In the genomic region with DNA sequence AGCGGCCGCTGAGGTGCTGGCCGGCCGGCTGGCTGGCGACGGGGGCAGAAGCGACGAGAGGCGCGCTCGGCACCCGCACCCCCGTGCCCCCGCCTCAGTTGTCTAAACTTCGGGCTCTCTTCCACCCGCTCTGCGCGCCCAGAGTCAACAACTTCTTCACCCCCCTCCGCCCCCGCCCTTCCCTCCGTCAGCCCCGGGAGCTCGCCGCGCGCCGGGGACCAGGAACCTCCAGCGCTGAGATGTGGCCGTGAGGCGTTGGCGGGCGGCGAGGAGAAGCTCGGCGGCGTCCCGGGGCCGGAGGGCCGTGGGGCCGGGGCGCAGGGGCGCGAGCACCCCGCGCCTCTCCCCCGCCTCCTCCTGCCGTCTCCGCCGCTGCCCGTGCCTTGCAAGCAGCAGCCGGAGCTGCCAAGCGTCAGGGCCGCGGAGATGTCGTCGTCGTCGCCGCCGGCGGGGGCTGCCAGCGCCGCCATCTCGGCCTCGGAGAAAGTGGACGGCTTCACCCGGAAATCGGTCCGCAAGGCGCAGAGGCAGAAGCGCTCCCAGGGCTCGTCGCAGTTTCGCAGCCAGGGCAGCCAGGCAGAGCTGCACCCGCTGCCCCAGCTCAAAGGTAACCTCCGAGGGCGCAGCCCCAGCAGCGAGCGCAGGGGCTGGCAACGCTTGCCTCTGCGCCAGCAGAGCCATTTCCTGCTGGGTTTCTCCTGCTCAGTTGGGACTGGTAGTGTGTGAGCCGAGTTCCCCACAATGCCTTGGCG, we compare ENCODE assay signal across 1 cellular context.
A peak's percentile ranks its signal among the peaks of the same experiment; 100 is the strongest.
TF ChIP-seq lines count a peak whose summit lies in the region.

No MANE protein-coding gene starts in this region.

TF ChIP-seq in HepG2, 621 proteins besides CTCF, POLR2A, EP300 and RAD21 (continued from another document and continues in another):
- TF ChIP-seq, protein P1, sequence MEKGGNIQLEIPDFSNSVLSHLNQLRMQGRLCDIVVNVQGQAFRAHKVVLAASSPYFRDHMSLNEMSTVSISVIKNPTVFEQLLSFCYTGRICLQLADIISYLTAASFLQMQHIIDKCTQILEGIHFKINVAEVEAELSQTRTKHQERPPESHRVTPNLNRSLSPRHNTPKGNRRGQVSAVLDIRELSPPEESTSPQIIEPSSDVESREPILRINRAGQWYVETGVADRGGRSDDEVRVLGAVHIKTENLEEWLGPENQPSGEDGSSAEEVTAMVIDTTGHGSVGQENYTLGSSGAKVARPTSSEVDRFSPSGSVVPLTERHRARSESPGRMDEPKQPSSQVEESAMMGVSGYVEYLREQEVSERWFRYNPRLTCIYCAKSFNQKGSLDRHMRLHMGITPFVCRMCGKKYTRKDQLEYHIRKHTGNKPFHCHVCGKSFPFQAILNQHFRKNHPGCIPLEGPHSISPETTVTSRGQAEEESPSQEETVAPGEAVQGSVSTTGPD (CRISPR knock-in tag; IDR thresholded peaks at IDR 0.05), result no peak
- no peak for TF ChIP-seq RAD51 (IDR thresholded peaks at IDR 0.05; ENCODE audit: borderline replicate concordance)
- TF ChIP-seq MEIS2 (CRISPR knock-in tag; IDR thresholded peaks at IDR 0.05), result peak; percentile 64; the same call in 1 of the 2 replicates
- TF ChIP-seq ERF (CRISPR knock-in tag; IDR thresholded peaks at IDR 0.05), result no peak
- TF ChIP-seq SMARCE1 (IDR thresholded peaks at IDR 0.05; ENCODE audit: borderline replicate concordance), result no peak
- no peak for TF ChIP-seq ZNF232 (CRISPR knock-in tag; IDR thresholded peaks at IDR 0.05; ENCODE audit: borderline replicate concordance)
- TF ChIP-seq, protein P2, sequence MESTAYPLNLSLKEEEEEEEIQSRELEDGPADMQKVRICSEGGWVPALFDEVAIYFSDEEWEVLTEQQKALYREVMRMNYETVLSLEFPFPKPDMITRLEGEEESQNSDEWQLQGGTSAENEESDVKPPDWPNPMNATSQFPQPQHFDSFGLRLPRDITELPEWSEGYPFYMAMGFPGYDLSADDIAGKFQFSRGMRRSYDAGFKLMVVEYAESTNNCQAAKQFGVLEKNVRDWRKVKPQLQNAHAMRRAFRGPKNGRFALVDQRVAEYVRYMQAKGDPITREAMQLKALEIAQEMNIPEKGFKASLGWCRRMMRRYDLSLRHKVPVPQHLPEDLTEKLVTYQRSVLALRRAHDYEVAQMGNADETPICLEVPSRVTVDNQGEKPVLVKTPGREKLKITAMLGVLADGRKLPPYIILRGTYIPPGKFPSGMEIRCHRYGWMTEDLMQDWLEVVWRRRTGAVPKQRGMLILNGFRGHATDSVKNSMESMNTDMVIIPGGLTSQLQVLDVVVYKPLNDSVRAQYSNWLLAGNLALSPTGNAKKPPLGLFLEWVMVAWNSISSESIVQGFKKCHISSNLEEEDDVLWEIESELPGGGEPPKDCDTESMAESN (CRISPR knock-in tag; conservative IDR thresholded peaks at IDR 0.05), result no peak
- TF ChIP-seq, protein P3, sequence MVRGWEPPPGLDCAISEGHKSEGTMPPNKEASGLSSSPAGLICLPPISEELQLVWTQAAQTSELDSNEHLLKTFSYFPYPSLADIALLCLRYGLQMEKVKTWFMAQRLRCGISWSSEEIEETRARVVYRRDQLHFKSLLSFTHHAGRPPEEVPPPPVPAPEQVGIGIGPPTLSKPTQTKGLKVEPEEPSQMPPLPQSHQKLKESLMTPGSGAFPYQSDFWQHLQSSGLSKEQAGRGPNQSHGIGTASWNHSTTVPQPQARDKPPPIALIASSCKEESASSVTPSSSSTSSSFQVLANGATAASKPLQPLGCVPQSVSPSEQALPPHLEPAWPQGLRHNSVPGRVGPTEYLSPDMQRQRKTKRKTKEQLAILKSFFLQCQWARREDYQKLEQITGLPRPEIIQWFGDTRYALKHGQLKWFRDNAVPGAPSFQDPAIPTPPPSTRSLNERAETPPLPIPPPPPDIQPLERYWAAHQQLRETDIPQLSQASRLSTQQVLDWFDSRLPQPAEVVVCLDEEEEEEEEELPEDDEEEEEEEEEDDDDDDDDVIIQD (CRISPR knock-in tag; IDR thresholded peaks at IDR 0.05; ENCODE audit: low read depth), result no peak
- 0 out of 2 replicates have a peak, but pooled peaks have one; percentile 13 for TF ChIP-seq IRF2 (CRISPR knock-in tag; IDR thresholded peaks at IDR 0.05)
- peak; percentile 75 for TF ChIP-seq RBFOX2 (IDR thresholded peaks at IDR 0.05; ENCODE audit: low read depth, low read length)
- no peak for TF ChIP-seq HHEX (CRISPR knock-in tag; IDR thresholded peaks at IDR 0.05)
- TF ChIP-seq MAF1 (CRISPR knock-in tag; IDR thresholded peaks at IDR 0.05; ENCODE audit: borderline replicate concordance), result no peak
- TF ChIP-seq, protein P4, sequence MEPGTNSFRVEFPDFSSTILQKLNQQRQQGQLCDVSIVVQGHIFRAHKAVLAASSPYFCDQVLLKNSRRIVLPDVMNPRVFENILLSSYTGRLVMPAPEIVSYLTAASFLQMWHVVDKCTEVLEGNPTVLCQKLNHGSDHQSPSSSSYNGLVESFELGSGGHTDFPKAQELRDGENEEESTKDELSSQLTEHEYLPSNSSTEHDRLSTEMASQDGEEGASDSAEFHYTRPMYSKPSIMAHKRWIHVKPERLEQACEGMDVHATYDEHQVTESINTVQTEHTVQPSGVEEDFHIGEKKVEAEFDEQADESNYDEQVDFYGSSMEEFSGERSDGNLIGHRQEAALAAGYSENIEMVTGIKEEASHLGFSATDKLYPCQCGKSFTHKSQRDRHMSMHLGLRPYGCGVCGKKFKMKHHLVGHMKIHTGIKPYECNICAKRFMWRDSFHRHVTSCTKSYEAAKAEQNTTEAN (CRISPR knock-in tag; conservative IDR thresholded peaks at IDR 0.05), result 0 out of 2 replicates have a peak, but pooled peaks have one; percentile 9
- TF ChIP-seq PHF20 (CRISPR knock-in tag; IDR thresholded peaks at IDR 0.05), result peak; percentile 53; the same call in 1 of the 2 replicates
- TF ChIP-seq, protein P5, sequence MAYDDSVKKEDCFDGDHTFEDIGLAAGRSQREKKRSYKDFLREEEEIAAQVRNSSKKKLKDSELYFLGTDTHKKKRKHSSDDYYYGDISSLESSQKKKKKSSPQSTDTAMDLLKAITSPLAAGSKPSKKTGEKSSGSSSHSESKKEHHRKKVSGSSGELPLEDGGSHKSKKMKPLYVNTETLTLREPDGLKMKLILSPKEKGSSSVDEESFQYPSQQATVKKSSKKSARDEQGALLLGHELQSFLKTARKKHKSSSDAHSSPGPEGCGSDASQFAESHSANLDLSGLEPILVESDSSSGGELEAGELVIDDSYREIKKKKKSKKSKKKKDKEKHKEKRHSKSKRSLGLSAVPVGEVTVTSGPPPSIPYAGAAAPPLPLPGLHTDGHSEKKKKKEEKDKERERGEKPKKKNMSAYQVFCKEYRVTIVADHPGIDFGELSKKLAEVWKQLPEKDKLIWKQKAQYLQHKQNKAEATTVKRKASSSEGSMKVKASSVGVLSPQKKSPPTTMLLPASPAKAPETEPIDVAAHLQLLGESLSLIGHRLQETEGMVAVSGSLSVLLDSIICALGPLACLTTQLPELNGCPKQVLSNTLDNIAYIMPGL (CRISPR knock-in tag; IDR thresholded peaks at IDR 0.05; ENCODE audit: borderline replicate concordance in 1 of 2, low read depth in 1 of 2), result no peak; a peak in 1 of 4 replicates
- TF ChIP-seq, protein P6, sequence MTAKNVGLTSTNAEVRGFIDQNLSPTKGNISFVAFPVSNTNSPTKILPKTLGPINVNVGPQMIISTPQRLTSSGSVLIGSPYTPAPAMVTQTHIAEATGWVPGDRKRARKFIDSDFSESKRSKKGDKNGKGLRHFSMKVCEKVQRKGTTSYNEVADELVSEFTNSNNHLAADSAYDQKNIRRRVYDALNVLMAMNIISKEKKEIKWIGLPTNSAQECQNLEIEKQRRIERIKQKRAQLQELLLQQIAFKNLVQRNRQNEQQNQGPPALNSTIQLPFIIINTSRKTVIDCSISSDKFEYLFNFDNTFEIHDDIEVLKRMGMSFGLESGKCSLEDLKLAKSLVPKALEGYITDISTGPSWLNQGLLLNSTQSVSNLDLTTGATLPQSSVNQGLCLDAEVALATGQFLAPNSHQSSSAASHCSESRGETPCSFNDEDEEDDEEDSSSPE (CRISPR knock-in tag; IDR thresholded peaks at IDR 0.05), result 0 out of 2 replicates have a peak, but pooled peaks have one; percentile 32
- TF ChIP-seq ZFP41 (CRISPR knock-in tag; IDR thresholded peaks at IDR 0.05; ENCODE audit: borderline replicate concordance), result no peak
- TF ChIP-seq, protein P7, sequence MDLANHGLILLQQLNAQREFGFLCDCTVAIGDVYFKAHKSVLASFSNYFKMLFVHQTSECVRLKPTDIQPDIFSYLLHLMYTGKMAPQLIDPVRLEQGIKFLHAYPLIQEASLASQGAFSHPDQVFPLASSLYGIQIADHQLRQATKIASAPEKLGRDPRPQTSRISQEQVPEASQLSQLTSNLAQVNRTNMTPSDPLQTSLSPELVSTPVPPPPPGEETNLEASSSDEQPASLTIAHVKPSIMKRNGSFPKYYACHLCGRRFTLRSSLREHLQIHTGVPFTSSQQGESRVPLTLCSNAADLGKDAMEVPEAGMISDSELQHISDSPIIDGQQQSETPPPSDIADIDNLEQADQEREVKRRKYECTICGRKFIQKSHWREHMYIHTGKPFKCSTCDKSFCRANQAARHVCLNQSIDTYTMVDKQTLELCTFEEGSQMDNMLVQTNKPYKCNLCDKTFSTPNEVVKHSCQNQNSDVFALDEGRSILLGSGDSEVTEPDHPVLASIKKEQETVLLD (CRISPR knock-in tag; IDR thresholded peaks at IDR 0.05; ENCODE audit: low read depth), result no peak
- peak; percentile 66 for TF ChIP-seq ZFX (CRISPR knock-in tag; IDR thresholded peaks at IDR 0.05; ENCODE audit: low read depth)
- TF ChIP-seq, protein P8, sequence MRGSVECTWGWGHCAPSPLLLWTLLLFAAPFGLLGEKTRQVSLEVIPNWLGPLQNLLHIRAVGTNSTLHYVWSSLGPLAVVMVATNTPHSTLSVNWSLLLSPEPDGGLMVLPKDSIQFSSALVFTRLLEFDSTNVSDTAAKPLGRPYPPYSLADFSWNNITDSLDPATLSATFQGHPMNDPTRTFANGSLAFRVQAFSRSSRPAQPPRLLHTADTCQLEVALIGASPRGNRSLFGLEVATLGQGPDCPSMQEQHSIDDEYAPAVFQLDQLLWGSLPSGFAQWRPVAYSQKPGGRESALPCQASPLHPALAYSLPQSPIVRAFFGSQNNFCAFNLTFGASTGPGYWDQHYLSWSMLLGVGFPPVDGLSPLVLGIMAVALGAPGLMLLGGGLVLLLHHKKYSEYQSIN (CRISPR knock-in tag; IDR thresholded peaks at IDR 0.05; ENCODE audit: borderline replicate concordance), result no peak
- TF ChIP-seq, protein P9, sequence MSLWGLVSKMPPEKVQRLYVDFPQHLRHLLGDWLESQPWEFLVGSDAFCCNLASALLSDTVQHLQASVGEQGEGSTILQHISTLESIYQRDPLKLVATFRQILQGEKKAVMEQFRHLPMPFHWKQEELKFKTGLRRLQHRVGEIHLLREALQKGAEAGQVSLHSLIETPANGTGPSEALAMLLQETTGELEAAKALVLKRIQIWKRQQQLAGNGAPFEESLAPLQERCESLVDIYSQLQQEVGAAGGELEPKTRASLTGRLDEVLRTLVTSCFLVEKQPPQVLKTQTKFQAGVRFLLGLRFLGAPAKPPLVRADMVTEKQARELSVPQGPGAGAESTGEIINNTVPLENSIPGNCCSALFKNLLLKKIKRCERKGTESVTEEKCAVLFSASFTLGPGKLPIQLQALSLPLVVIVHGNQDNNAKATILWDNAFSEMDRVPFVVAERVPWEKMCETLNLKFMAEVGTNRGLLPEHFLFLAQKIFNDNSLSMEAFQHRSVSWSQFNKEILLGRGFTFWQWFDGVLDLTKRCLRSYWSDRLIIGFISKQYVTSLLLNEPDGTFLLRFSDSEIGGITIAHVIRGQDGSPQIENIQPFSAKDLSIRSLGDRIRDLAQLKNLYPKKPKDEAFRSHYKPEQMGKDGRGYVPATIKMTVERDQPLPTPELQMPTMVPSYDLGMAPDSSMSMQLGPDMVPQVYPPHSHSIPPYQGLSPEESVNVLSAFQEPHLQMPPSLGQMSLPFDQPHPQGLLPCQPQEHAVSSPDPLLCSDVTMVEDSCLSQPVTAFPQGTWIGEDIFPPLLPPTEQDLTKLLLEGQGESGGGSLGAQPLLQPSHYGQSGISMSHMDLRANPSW (CRISPR knock-in tag; IDR thresholded peaks at IDR 0.05; ENCODE audit: borderline replicate concordance), result no peak
- TF ChIP-seq HNF4G (IDR thresholded peaks at IDR 0.05; ENCODE audit: borderline replicate concordance, low read depth, low read length), result no peak
- TF ChIP-seq HNF4G (CRISPR knock-in tag; IDR thresholded peaks at IDR 0.05; ENCODE audit: borderline replicate concordance, low read depth), result no peak; the same call in 1 of the 2 replicates
- no peak; the same call in 1 of the 2 replicates for TF ChIP-seq ATF7-NPFF (CRISPR knock-in tag; IDR thresholded peaks at IDR 0.05; ENCODE audit: low read depth)
- no peak for TF ChIP-seq RARG (CRISPR knock-in tag; IDR thresholded peaks at IDR 0.05; ENCODE audit: low read depth)
- TF ChIP-seq SMC3 (IDR thresholded peaks at IDR 0.05; ENCODE audit: low read length), result no peak
- TF ChIP-seq JUND (CRISPR knock-in tag; IDR thresholded peaks at IDR 0.05), result no peak
- TF ChIP-seq, protein P10, sequence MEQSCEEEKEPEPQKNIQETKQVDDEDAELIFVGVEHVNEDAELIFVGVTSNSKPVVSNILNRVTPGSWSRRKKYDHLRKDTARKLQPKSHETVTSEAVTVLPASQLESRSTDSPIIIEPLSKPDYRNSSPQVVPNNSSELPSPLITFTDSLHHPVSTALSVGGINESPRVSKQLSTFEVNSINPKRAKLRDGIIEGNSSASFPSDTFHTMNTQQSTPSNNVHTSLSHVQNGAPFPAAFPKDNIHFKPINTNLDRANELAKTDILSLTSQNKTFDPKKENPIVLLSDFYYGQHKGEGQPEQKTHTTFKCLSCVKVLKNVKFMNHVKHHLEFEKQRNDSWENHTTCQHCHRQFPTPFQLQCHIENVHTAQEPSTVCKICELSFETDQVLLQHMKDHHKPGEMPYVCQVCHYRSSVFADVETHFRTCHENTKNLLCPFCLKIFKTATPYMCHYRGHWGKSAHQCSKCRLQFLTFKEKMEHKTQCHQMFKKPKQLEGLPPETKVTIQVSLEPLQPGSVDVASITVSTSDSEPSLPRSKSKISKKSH (CRISPR knock-in tag; IDR thresholded peaks at IDR 0.05; ENCODE audit: borderline replicate concordance), result no peak
- TF ChIP-seq ZNF670 (CRISPR knock-in tag; IDR thresholded peaks at IDR 0.05; ENCODE audit: borderline replicate concordance), result no peak
- TF ChIP-seq, protein P11, sequence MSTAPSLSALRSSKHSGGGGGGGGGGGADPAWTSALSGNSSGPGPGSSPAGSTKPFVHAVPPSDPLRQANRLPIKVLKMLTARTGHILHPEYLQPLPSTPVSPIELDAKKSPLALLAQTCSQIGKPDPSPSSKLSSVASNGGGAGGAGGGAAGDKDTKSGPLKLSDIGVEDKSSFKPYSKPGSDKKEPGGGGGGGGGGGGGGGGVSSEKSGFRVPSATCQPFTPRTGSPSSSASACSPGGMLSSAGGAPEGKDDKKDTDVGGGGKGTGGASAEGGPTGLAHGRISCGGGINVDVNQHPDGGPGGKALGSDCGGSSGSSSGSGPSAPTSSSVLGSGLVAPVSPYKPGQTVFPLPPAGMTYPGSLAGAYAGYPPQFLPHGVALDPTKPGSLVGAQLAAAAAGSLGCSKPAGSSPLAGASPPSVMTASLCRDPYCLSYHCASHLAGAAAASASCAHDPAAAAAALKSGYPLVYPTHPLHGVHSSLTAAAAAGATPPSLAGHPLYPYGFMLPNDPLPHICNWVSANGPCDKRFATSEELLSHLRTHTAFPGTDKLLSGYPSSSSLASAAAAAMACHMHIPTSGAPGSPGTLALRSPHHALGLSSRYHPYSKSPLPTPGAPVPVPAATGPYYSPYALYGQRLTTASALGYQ (CRISPR knock-in tag; IDR thresholded peaks at IDR 0.05), result no peak
- TF ChIP-seq NFE2L2 (IDR thresholded peaks at IDR 0.05; ENCODE audit: low read length), result no peak
